8 cellular contexts compared by ENCODE assay signal in the genomic region with DNA sequence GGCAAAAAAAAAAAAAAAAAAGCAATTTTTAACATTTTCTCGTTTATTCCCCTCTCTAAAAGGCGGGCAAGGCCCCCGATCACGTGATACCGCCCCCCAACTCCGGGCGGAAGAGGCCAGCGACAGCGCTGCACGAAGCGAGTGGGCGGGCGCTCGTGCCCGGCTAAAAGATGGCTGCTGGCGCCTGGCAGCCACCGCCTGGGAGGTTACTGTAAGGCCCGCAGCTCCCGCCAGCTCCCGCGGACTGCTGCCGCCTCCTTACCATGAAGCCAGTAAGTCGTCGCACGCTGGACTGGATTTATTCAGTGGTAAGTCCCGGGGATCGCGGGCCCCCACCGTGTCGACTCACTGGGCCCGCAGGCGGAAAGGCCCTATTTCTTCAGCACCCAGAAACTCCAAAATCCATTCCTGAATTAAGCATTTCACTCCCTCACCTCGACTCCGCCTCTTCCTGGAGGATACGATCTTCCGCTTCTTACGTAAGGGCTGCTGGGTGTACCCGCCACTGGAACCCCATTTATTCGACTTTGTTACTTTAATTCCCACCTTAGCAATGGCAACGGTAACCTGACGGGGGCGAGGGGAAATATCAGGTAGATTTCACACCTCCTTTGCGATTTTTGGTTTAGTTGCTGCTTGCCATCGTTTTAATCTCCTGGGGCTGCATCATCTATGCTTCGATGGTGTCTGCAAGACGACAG. TPM values are rescaled to one million over a fixed set of nuclear protein-coding genes. Genes with fewer than 3 reads are reported as not detected.
DNase-seq lines count a peak whose midpoint lies in the region; ATAC-seq, FAIRE-seq and TF ChIP-seq lines count a peak whose summit lies in the region.

A gene with protein sequence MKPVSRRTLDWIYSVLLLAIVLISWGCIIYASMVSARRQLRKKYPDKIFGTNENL (plus strand): TSS at position 156 of the 701 bp plus-strand sequence. CDS start 108 bp downstream, at position 264.
A gene (minus strand): TSS at position 415 of the 701 bp plus-strand sequence. CDS start 150 bp downstream, at position 265.

- H3K4me1 ChIP-seq in HepG2 (ENCODE audit: insufficient read depth, low read length) = peaks cover 34% of the 10 kb centered on the region

- H4K20me1 ChIP-seq in HepG2 (ENCODE audit: insufficient read depth, low read length) = peaks cover 23% of the 10 kb centered on the region

- peak; percentile 75 for ATAC-seq in GM19397 (IDR thresholded peaks at IDR 0.05; ENCODE audit: unreplicated experiment)
- ATAC-seq in HG03565 (IDR thresholded peaks at IDR 0.05; ENCODE audit: unreplicated experiment) = peak; percentile 62
- ATAC-seq in HepG2 = peak; percentile 85

- CTCF ChIA-PET in HepG2 (lab: Yijun Ruan, JAX; ENCODE audit: low intra/inter-chr PET ratio, low total read pairs) = no interaction called here

- TF ChIP-seq CTCF in HepG2 (CRISPR knock-in tag; IDR thresholded peaks at IDR 0.05) = no peak

- POLR2A ChIA-PET in HepG2 (lab: Yijun Ruan, JAX) = interaction anchor here (1.2 to 3.6 kb wide), 4 partner anchors 21 to 472 kb away, joined by 3 to 43 read pairs (median 33); a partner anchor contains a TSS

- peak; percentile 58 to 81 for TF ChIP-seq POLR2A in HepG2 (IDR thresholded peaks at IDR 0.05; ENCODE audit: insufficient read depth in 1 of 2, low read depth in 2 of 2, low read length in 2 of 2)

- H3K4me2 ChIP-seq in HepG2 (ENCODE audit: low read depth, low read length) = peak within 1 kb of the TSS; percentile 84

- peak; percentile 97 for DNase-seq in CD1c-positive myeloid dendritic cell (ENCODE audit: extremely low spot score)
- DNase-seq in NCI-H748 treated with DMSO at 0.1 percent for 48 hours (lab: John Stamatoyannopoulos, UW) = peak; percentile 90
- DNase-seq in activated CD4-positive, alpha-beta T cell treated with anti-CD3 and anti-CD28 coated beads, Interleukin-2, amount 50 U/mL, for 1 hour = peak; percentile 90
- peak; percentile 90 for DNase-seq in dedifferentiated amniotic fluid mesenchymal stem cell (ENCODE audit: extremely low spot score)
- peak; percentile 85 for DNase-seq in HepG2 (ENCODE audit: low spot score)
- DNase-seq in stimulated activated CD4-positive, alpha-beta T cell treated with anti-CD3 and anti-CD28 coated beads, Interleukin-4, amount 100 ng/mL, for 1 hour = peak; percentile 92

- TF ChIP-seq EP300 in HepG2 (IDR thresholded peaks at IDR 0.05; ENCODE audit: low read depth in 2 of 2, low read length in 2 of 2) (peak in 1 of 2 experiments; percentile 15; a peak in 1 of 4 replicates), HepG2 (CRISPR knock-in tag; IDR thresholded peaks at IDR 0.05; ENCODE audit: borderline replicate concordance) (no peak)

- no peaks in the 10 kb centered on the region; a peak in 1 of 5 replicates for H3K27me3 ChIP-seq in HepG2 (ENCODE audit: control insufficient read depth in 1 of 2, insufficient read depth in 2 of 2, low read length in 2 of 2)

- peak within 1 kb of the TSS; percentile 87 for H2AFZ ChIP-seq in HepG2 (ENCODE audit: low read length)

- peak; percentile 69 for FAIRE-seq in HepG2 (lab: Jason Lieb, UNC)

- peaks cover 47% of the 10 kb centered on the region for H3K79me2 ChIP-seq in HepG2 (ENCODE audit: insufficient read depth, low read length)

- TSS peak; percentile 78 for BruUV-seq in HepG2 (replicated peaks; lab: Mats Ljungman, UMichigan)

- peak within 1 kb of the TSS; percentile 96 for H3K27ac ChIP-seq in HepG2 (ENCODE audit: extremely low read length, insufficient read depth, low read length)

- peak within 1 kb of the TSS; percentile 92 for H3K9ac ChIP-seq in HepG2 (ENCODE audit: insufficient read depth, low read depth, low read length)

- 1% methylated on average over 30 of the region's 46 CpGs for WGBS in HepG2 (ENCODE audit: low lambda C conversion rate)

- H3K36me3 ChIP-seq in HepG2 (replicated peaks in 1 of 2; ENCODE audit: control insufficient read depth in 1 of 2, insufficient read depth in 2 of 2, low read length in 2 of 2) = no peaks in the 10 kb centered on the region

- intact Hi-C loops in HepG2 (cut with micrococcal nuclease; ENCODE audit: unreplicated experiment) = no loop called here

- H3K9me3 ChIP-seq in HepG2 (ENCODE audit: low read length) = no peaks in the 10 kb centered on the region

- peak within 1 kb of the TSS; percentile 89 to 91 (median 90) for H3K4me3 ChIP-seq in HepG2 (replicated peaks in 1 of 3; ENCODE audit: insufficient read depth in 1 of 3, low read depth in 2 of 3, low read length in 3 of 3)

- TF ChIP-seq RAD21 in HepG2 (CRISPR knock-in tag; IDR thresholded peaks at IDR 0.05) = peak; percentile 42

- in situ Hi-C loops in HepG2 (cut with HindIII; ENCODE audit: extremely low pct_ligation_motif_present, low pct_unique_long_range_greater_than_20kb) = no loop called here

TF ChIP-seq in HepG2, 621 proteins besides CTCF, POLR2A, EP300 and RAD21 (continues in another document):
- TF ChIP-seq MBD4 (IDR thresholded peaks at IDR 0.05; ENCODE audit: borderline replicate concordance, low read length) (no peak), DPF2 (CRISPR knock-in tag; IDR thresholded peaks at IDR 0.05; ENCODE audit: borderline replicate concordance, low read depth) (no peak), NAIF1 (CRISPR knock-in tag; IDR thresholded peaks at IDR 0.05; ENCODE audit: borderline replicate concordance) (peak; percentile 92)
- TF ChIP-seq, protein P1, sequence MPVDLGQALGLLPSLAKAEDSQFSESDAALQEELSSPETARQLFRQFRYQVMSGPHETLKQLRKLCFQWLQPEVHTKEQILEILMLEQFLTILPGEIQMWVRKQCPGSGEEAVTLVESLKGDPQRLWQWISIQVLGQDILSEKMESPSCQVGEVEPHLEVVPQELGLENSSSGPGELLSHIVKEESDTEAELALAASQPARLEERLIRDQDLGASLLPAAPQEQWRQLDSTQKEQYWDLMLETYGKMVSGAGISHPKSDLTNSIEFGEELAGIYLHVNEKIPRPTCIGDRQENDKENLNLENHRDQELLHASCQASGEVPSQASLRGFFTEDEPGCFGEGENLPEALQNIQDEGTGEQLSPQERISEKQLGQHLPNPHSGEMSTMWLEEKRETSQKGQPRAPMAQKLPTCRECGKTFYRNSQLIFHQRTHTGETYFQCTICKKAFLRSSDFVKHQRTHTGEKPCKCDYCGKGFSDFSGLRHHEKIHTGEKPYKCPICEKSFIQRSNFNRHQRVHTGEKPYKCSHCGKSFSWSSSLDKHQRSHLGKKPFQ (CRISPR knock-in tag; IDR thresholded peaks at IDR 0.05; ENCODE audit: insufficient replicate concordance) = no peak
- TF ChIP-seq, protein P2, sequence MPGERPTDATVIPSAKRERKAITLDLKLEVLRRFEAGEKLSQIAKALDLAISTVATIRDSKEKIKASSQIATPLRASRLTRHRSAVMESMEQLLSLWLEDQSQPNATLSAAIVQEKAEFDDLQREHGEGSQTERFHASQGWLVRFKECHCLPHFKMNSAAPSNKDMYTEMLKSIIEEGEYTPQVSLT (CRISPR knock-in tag; IDR thresholded peaks at IDR 0.05; ENCODE audit: borderline replicate concordance, low read depth) = no peak

RNA-seq across cellular contexts. Expression of the first gene that starts in this region (rescaled TPM):
- 13.3 and 17.9 TPM in 2 replicates for total RNA-seq in HepG2 (2016; rRNA removed; fragmentation: Illumina TruSeq; extraction: Trizol)
- 75.6 and 99.3 TPM in 2 replicates for total RNA-seq in HepG2 (2016; cell fraction: cytosol; rRNA removed; fragmentation: Illumina TruSeq; extraction: Trizol; ENCODE audit: low read depth)
- total RNA-seq in HepG2 (2016; cell fraction: insoluble cytoplasmic fraction; rRNA removed; fragmentation: Illumina TruSeq; extraction: Trizol) = 15.4 and 19.6 TPM in 2 replicates
- total RNA-seq in HepG2 (2016; cell fraction: membrane; rRNA removed; fragmentation: Illumina TruSeq; extraction: Trizol) = 37.2 and 52.4 TPM in 2 replicates
- total RNA-seq in HepG2 (2016; cell fraction: nucleus; rRNA removed; fragmentation: Illumina TruSeq; extraction: Trizol) = 8.6 and 10.5 TPM in 2 replicates
- polyA plus RNA-seq in HepG2 (2011; rRNA removed) = 19.0 and 22.5 TPM in 2 replicates
- polyA plus RNA-seq in HepG2 (2011; cell fraction: cytosol; rRNA removed) = 3.6 and 3.7 TPM in 2 replicates
- polyA plus RNA-seq in HepG2 (2011; cell fraction: nucleus; rRNA removed) = 2.2 and 2.6 TPM in 2 replicates
- polyA plus RNA-seq in HepG2 (2012) = 23.4 and 24.0 TPM in 2 replicates
- polyA plus RNA-seq in HepG2 (2016; cell fraction: cytosol; fragmentation: Illumina TruSeq; extraction: Trizol; ENCODE audit: low read depth) = 83.9 and 98.8 TPM in 2 replicates
- 14.9 and 15.5 TPM in 2 replicates for polyA plus RNA-seq in HepG2 (2016; cell fraction: insoluble cytoplasmic fraction; fragmentation: Illumina TruSeq; extraction: Trizol; ENCODE audit: low read depth)
- 31.9 and 41.5 TPM in 2 replicates for polyA plus RNA-seq in HepG2 (2016; cell fraction: membrane; fragmentation: Illumina TruSeq; extraction: Trizol; ENCODE audit: low read depth)
- polyA plus RNA-seq in HepG2 (2016; cell fraction: nucleus; fragmentation: Illumina TruSeq; extraction: Trizol; ENCODE audit: insufficient read depth, low read depth) = 11.4 and 12.7 TPM in 2 replicates
- 5.2 and 6.4 TPM in 2 replicates for polyA minus RNA-seq in HepG2 (2011; rRNA and poly(A)+ RNA removed; ENCODE audit: low replicate concordance)
- polyA minus RNA-seq in HepG2 (2011; cell fraction: cytosol; rRNA and poly(A)+ RNA removed) = 3.5 TPM in 1 of 2 replicates, not detected in the other
- 4.6 and 4.9 TPM in 2 replicates for polyA minus RNA-seq in HepG2 (2011; cell fraction: nucleus; rRNA and poly(A)+ RNA removed)

RNA-seq across cellular contexts. Expression of the second gene that starts in this region (rescaled TPM):
- total RNA-seq in HepG2 (2016; rRNA removed; fragmentation: Illumina TruSeq; extraction: Trizol) = 19.6 and 28.8 TPM in 2 replicates
- 1.3 and 1.6 TPM in 2 replicates for total RNA-seq in HepG2 (2016; cell fraction: cytosol; rRNA removed; fragmentation: Illumina TruSeq; extraction: Trizol; ENCODE audit: low read depth)
- total RNA-seq in HepG2 (2016; cell fraction: insoluble cytoplasmic fraction; rRNA removed; fragmentation: Illumina TruSeq; extraction: Trizol) = 19.8 and 28.1 TPM in 2 replicates
- total RNA-seq in HepG2 (2016; cell fraction: membrane; rRNA removed; fragmentation: Illumina TruSeq; extraction: Trizol) = 6.3 and 8.0 TPM in 2 replicates
- 22.5 and 24.6 TPM in 2 replicates for total RNA-seq in HepG2 (2016; cell fraction: nucleus; rRNA removed; fragmentation: Illumina TruSeq; extraction: Trizol)
- polyA plus RNA-seq in HepG2 (2011; rRNA removed) = 6.1 and 6.8 TPM in 2 replicates
- polyA plus RNA-seq in HepG2 (2011; cell fraction: cytosol; rRNA removed) = 3.0 and 5.4 TPM in 2 replicates
- polyA plus RNA-seq in HepG2 (2011; cell fraction: nucleus; rRNA removed) = 5.5 and 6.1 TPM in 2 replicates
- polyA plus RNA-seq in HepG2 (2012) = 8.8 and 9.9 TPM in 2 replicates
- 0.35 and 0.49 TPM in 2 replicates for polyA plus RNA-seq in HepG2 (2016; cell fraction: cytosol; fragmentation: Illumina TruSeq; extraction: Trizol; ENCODE audit: low read depth)
- 15.9 and 16.9 TPM in 2 replicates for polyA plus RNA-seq in HepG2 (2016; cell fraction: insoluble cytoplasmic fraction; fragmentation: Illumina TruSeq; extraction: Trizol; ENCODE audit: low read depth)
- 1.6 and 1.9 TPM in 2 replicates for polyA plus RNA-seq in HepG2 (2016; cell fraction: membrane; fragmentation: Illumina TruSeq; extraction: Trizol; ENCODE audit: low read depth)
- 12.4 and 13.5 TPM in 2 replicates for polyA plus RNA-seq in HepG2 (2016; cell fraction: nucleus; fragmentation: Illumina TruSeq; extraction: Trizol; ENCODE audit: insufficient read depth, low read depth)
- 9.1 and 14.1 TPM in 2 replicates for polyA minus RNA-seq in HepG2 (2011; rRNA and poly(A)+ RNA removed; ENCODE audit: low replicate concordance)
- 8.8 and 9.0 TPM in 2 replicates for polyA minus RNA-seq in HepG2 (2011; cell fraction: cytosol; rRNA and poly(A)+ RNA removed)
- 42.9 and 51.2 TPM in 2 replicates for polyA minus RNA-seq in HepG2 (2011; cell fraction: nucleus; rRNA and poly(A)+ RNA removed)

Comparison
In these comparisons a context has a peak if more than half of its experiments do, and no peak if none do; other contexts are left out.
1. Peak in every context shown above with its lines: DNase-seq, ATAC-seq, H3K4me3 ChIP-seq and H3K27ac ChIP-seq.